28 cellular contexts compared by ENCODE assay signal in genomic region chr10:108049668-108050067, GRCh38.
"Had no signal": no experiment of that assay in that cellular context is flagged by ENCODE, and none has a peak within 500 bp of the region (broad histone marks: within the 10 kb centered on the region; RNA-seq: fewer than 3 reads in every experiment).

No MANE protein-coding gene starts in this region.

- H3K27ac ChIP-seq: esophagus muscularis mucosa, foreskin keratinocyte, gastroesophageal sphincter, heart right ventricle, left ventricle myocardium inferior, lower lobe of right lung, ovary, psoas muscle, sigmoid colon, stomach, thyroid gland, vagina had no signal

- H3K4me1 ChIP-seq: esophagus muscularis mucosa, foreskin keratinocyte, gastroesophageal sphincter, heart right ventricle, left ventricle myocardium inferior, lower lobe of right lung, psoas muscle, sigmoid colon, stomach, thyroid gland, vagina had no signal

- H3K9me3 Mint-ChIP-seq: memory B cell had no signal

- DNase-seq: effector CD8-positive, alpha-beta T cell; endodermal cell; foreskin keratinocyte; heart right ventricle; hippocampal formation; left cardiac atrium; left ventricle myocardium inferior; lower lobe of right lung; natural killer cell; occipital lobe; ovary; posterior cingulate gyrus; psoas muscle; right cardiac atrium; sigmoid colon; stimulated activated CD4-positive, alpha-beta T cell treated with anti-CD3 and anti-CD28 coated beads, Interleukin-2, amount 100 ng/mL, for 24 hours; stimulated activated CD4-positive, alpha-beta T cell treated with anti-CD3 and anti-CD28 coated beads, Interleukin-4, amount 100 ng/mL, for 24 hours; stimulated activated naive CD4-positive, alpha-beta T cell treated with Interleukin-2 at 50 U/mL for 16 hours; stomach; thyroid gland; trophoblast cell had no signal

- H3K4me3 Mint-ChIP-seq: dendritic cell treated with granulocyte-macrophage colony-stimulating factor and Interleukin-4, amounts not matched to agents 40 ng/mL and 50 ng/mL, for 4 days; endodermal cell; memory B cell; natural killer cell; stimulated activated effector memory CD8-positive, alpha-beta T cell treated with anti-CD3 and anti-CD28 coated beads, Interleukin-12 subunit alpha, Interleukin-12 subunit beta, amount 100 ng/mL, for 72 hours had no signal

- ATAC-seq: foreskin keratinocyte; gastroesophageal sphincter; heart right ventricle; left cardiac atrium; lower lobe of right lung; natural killer cell; psoas muscle; right cardiac atrium; stimulated activated effector memory CD8-positive, alpha-beta T cell treated with anti-CD3 and anti-CD28 coated beads, Interleukin-12 subunit alpha, Interleukin-12 subunit beta, amount 100 ng/mL, for 72 hours had no signal

- H3K4me1 Mint-ChIP-seq: endodermal cell; memory B cell; natural killer cell; stimulated activated effector memory CD8-positive, alpha-beta T cell treated with anti-CD3 and anti-CD28 coated beads, Interleukin-12 subunit alpha, Interleukin-12 subunit beta, amount 100 ng/mL, for 72 hours had no signal

- H3K9me3 ChIP-seq: esophagus muscularis mucosa, gastroesophageal sphincter, heart right ventricle, left ventricle myocardium inferior, lower lobe of right lung, ovary, psoas muscle, stomach, thyroid gland, vagina had no signal

- FAIRE-seq: islet of Langerhans had no signal

- H3K27me3 ChIP-seq: esophagus muscularis mucosa, foreskin keratinocyte, gastroesophageal sphincter, heart right ventricle, ovary, sigmoid colon, stomach, thyroid gland, vagina had no signal

- H3K27ac Mint-ChIP-seq: dendritic cell treated with granulocyte-macrophage colony-stimulating factor and Interleukin-4, amounts not matched to agents 40 ng/mL and 50 ng/mL, for 4 days; endodermal cell; memory B cell; natural killer cell; stimulated activated effector memory CD8-positive, alpha-beta T cell treated with anti-CD3 and anti-CD28 coated beads, Interleukin-12 subunit alpha, Interleukin-12 subunit beta, amount 100 ng/mL, for 72 hours had no signal

- H3K27me3 Mint-ChIP-seq: dendritic cell treated with granulocyte-macrophage colony-stimulating factor and Interleukin-4, amounts not matched to agents 40 ng/mL and 50 ng/mL, for 4 days; memory B cell had no signal

- H3K4me3 ChIP-seq: esophagus muscularis mucosa, gastroesophageal sphincter, heart right ventricle, left ventricle myocardium inferior, lower lobe of right lung, ovary, psoas muscle, sigmoid colon, stomach, thyroid gland, vagina had no signal

- H3K36me3 Mint-ChIP-seq: memory B cell; stimulated activated effector memory CD8-positive, alpha-beta T cell treated with anti-CD3 and anti-CD28 coated beads, Interleukin-12 subunit alpha, Interleukin-12 subunit beta, amount 100 ng/mL, for 72 hours had no signal

- H3K36me3 ChIP-seq: esophagus muscularis mucosa, gastroesophageal sphincter, heart right ventricle, left ventricle myocardium inferior, lower lobe of right lung, ovary, sigmoid colon, stomach, thyroid gland, vagina had no signal
